ENCODE assay signal across 8 cellular contexts in the genomic region with DNA sequence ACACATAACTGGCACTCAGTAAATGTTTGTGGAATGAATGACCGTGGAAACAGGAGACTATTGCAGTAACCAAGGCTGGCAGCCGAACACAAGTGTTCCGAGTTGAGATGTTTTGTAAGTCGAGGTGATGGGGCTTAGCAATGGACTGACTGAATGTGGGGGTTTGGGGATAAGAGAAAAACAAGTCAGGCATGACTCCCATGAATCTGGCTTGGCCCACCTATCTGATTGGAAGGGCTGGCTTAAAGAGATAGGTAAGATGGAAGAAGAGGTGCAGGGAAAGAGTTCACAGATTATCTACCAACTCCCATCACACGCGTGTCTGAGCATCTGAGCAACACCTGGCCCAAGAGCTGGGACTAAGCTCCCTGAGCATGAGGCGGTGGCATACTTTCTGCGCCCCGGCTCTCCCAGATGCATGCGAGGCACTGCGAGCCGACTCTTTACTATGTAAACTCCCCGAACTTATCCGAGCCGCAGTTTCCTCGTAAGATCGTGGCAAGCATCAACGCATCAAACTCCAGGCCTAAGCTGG. TPM values are rescaled to one million over a fixed set of nuclear protein-coding genes. Genes with fewer than 3 reads are reported as not detected.
A peak's percentile ranks its signal among the peaks of the same experiment; 100 is the strongest.
DNase-seq lines count a peak whose midpoint lies in the region; ATAC-seq, FAIRE-seq and TF ChIP-seq lines count a peak whose summit lies in the region.

No MANE protein-coding gene starts in this region.

- H3K36me3 Mint-ChIP-seq in mesothelial cell of epicardium, result no peaks in the 10 kb centered on the region

- no peak for FAIRE-seq in A549 (lab: Jason Lieb, UNC)

- peak overlapping the region; percentile 85 for H3K4me2 ChIP-seq in A549

- DNase-seq in A549 (ENCODE audit: low read depth in 1 of 2, low spot score in 1 of 2), result no peak
- no peak for DNase-seq in brain microvascular endothelial cell
- DNase-seq in mesothelial cell of epicardium (ENCODE audit: low spot score in 2 of 2, unreplicated experiment in 2 of 2), result no peak
- DNase-seq in islet precursor cell, result no peak
- no peak for DNase-seq in EL
- DNase-seq in NCI-H1105 treated with DMSO at 0.1 percent for 48 hours (lab: John Stamatoyannopoulos, UW), result no peak

- no peaks in the 10 kb centered on the region for H3K9me3 ChIP-seq in A549

- POLR2A ChIA-PET in A549 (lab: Yijun Ruan, JAX), result interaction anchor here (0.8 to 2.1 kb wide), 11 partner anchors 10 to 442 kb away, joined by 3 to 65 read pairs (median 3); partner anchors contain the start of genes POLDIP2 and TMEM97

- TF ChIP-seq POLR2A in A549 (IDR thresholded peaks at IDR 0.05; ENCODE audit: low read length), result no peak

- peak; percentile 0 to 4; a peak in 3 of 6 replicates for ATAC-seq in A549
- ATAC-seq in HG03135 (IDR thresholded peaks at IDR 0.05; ENCODE audit: unreplicated experiment), result peak; percentile 10
- no peak for ATAC-seq in GM19463 (IDR thresholded peaks at IDR 0.05; ENCODE audit: unreplicated experiment)

- peak overlapping the region; percentile 80 to 86 for H3K27ac ChIP-seq in A549
- peak overlapping the region; percentile 95 for H3K27ac ChIP-seq in brain microvascular endothelial cell

- H3K9me3 Mint-ChIP-seq in mesothelial cell of epicardium, result no peaks in the 10 kb centered on the region

- H3K27me3 Mint-ChIP-seq in mesothelial cell of epicardium (ENCODE audit: low read depth), result no peaks in the 10 kb centered on the region

- CTCF ChIA-PET in A549 (lab: Yijun Ruan, JAX), result interaction anchor here (1.1 to 7.0 kb wide), 9 partner anchors 9 to 109 kb away, joined by 4 to 41 read pairs (median 8); partner anchors contain the start of genes POLDIP2 and TMEM97

- TF ChIP-seq RAD21 in A549 (conservative IDR thresholded peaks at IDR 0.05 in 1 of 2, IDR thresholded peaks at IDR 0.05 in 1 of 2), result no peak

- in situ Hi-C loops in brain microvascular endothelial cell (cut with HindIII; ENCODE audit: low pct_ligation_motif_present, low sequenced_read_pairs), result no loop called here

- peak overlapping the region; percentile 86 for H3K4me3 ChIP-seq in A549
- peak overlapping the region; percentile 91 for H3K4me3 ChIP-seq in brain microvascular endothelial cell (ENCODE audit: low read depth, low read length)

- peak overlapping the region; percentile 100 for H3K27ac Mint-ChIP-seq in mesothelial cell of epicardium

- no peaks in the 10 kb centered on the region for H3K27me3 ChIP-seq in brain microvascular endothelial cell (replicated peaks)

- H3K4me1 Mint-ChIP-seq in mesothelial cell of epicardium, result peaks cover 31% of the 10 kb centered on the region

- H3K4me3 Mint-ChIP-seq in mesothelial cell of epicardium, result peak overlapping the region; percentile 99

- peaks cover 31% of the 10 kb centered on the region for H3K4me1 ChIP-seq in A549

- TF ChIP-seq EP300 in A549 (IDR thresholded peaks at IDR 0.05), result no peak

- H3K36me3 ChIP-seq in brain microvascular endothelial cell (replicated peaks), result peaks cover 6% of the 10 kb centered on the region

- TF ChIP-seq CTCF in A549 (IDR thresholded peaks at IDR 0.05), result no peak
- no peak for TF ChIP-seq CTCF in brain microvascular endothelial cell (IDR thresholded peaks at IDR 0.05; ENCODE audit: low read depth, low read length, missing control alignments)
- no peak for TF ChIP-seq CTCF in mesothelial cell of epicardium (IDR thresholded peaks at IDR 0.05; ENCODE audit: unreplicated experiment)

- 9% methylated on average over 18 of the region's 18 CpGs for WGBS in A549 (ENCODE audit: missing lambda C conversion rate)

TF ChIP-seq in A549, 52 proteins besides CTCF, POLR2A, EP300 and RAD21:
- TF ChIP-seq KDM1A (IDR thresholded peaks at IDR 0.05; ENCODE audit: low read depth), result no peak
- TF ChIP-seq, protein P1, sequence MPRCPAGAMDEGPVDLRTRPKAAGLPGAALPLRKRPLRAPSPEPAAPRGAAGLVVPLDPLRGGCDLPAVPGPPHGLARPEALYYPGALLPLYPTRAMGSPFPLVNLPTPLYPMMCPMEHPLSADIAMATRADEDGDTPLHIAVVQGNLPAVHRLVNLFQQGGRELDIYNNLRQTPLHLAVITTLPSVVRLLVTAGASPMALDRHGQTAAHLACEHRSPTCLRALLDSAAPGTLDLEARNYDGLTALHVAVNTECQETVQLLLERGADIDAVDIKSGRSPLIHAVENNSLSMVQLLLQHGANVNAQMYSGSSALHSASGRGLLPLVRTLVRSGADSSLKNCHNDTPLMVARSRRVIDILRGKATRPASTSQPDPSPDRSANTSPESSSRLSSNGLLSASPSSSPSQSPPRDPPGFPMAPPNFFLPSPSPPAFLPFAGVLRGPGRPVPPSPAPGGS (IDR thresholded peaks at IDR 0.05), result 0 out of 3 replicates have a peak, but pooled peaks have one; percentile 5

RNA-seq across cellular contexts. Expression of gene IFT20, which starts 0.5 kb away (rescaled TPM):
- polyA plus RNA-seq in A549 (2011; rRNA removed), result 58.7 and 72.1 TPM in 2 replicates
- polyA plus RNA-seq in A549 (2012; cell fraction: cytosol; rRNA removed), result 49.7 and 52.2 TPM in 2 replicates
- 36.8 and 43.6 TPM in 2 replicates for polyA plus RNA-seq in A549 (2012; cell fraction: nucleus; rRNA removed)
- polyA plus RNA-seq in A549 (2017; fragmentation: RNase III; extraction: RNeasy Plus Mini Kit Qiagen cat#74134 plus additional on column Dnase treatment), result 53.8 to 57.4 TPM (median 56.8 TPM) in 3 replicates
- polyA minus RNA-seq in A549 (2011; rRNA and poly(A)+ RNA removed), result 15.0 and 17.0 TPM in 2 replicates
- total RNA-seq in mesothelial cell of epicardium, result 36.7 to 40.2 TPM (median 39.8 TPM) in 3 replicates

RNA-seq across cellular contexts. Expression of gene TNFAIP1, which starts 0.8 kb away (rescaled TPM):
- polyA plus RNA-seq in A549 (2011; rRNA removed) (66.2 and 68.3 TPM in 2 replicates), A549 (2017; fragmentation: RNase III; extraction: RNeasy Plus Mini Kit Qiagen cat#74134 plus additional on column Dnase treatment) (37.4 to 38.8 TPM (median 37.4 TPM) in 3 replicates)
- polyA plus RNA-seq in A549 (2012; cell fraction: cytosol; rRNA removed), result 56.9 and 65.0 TPM in 2 replicates
- polyA plus RNA-seq in A549 (2012; cell fraction: nucleus; rRNA removed), result 59.9 and 77.4 TPM in 2 replicates
- 110 and 120 TPM in 2 replicates for polyA minus RNA-seq in A549 (2011; rRNA and poly(A)+ RNA removed)
- 35.8 to 41.8 TPM (median 37.6 TPM) in 3 replicates for total RNA-seq in mesothelial cell of epicardium

RNA-seq across cellular contexts. Expression of gene TMEM97, which starts 15.7 kb away (rescaled TPM):
- 90.9 and 98.7 TPM in 2 replicates for polyA plus RNA-seq in A549 (2011; rRNA removed)
- 39.8 and 43.6 TPM in 2 replicates for polyA plus RNA-seq in A549 (2012; cell fraction: cytosol; rRNA removed)
- polyA plus RNA-seq in A549 (2012; cell fraction: nucleus; rRNA removed), result 18.3 and 28.7 TPM in 2 replicates
- 65.0 to 75.6 TPM (median 70.2 TPM) in 3 replicates for polyA plus RNA-seq in A549 (2017; fragmentation: RNase III; extraction: RNeasy Plus Mini Kit Qiagen cat#74134 plus additional on column Dnase treatment)
- 58.8 and 66.0 TPM in 2 replicates for polyA minus RNA-seq in A549 (2011; rRNA and poly(A)+ RNA removed)
- total RNA-seq in mesothelial cell of epicardium, result 43.0 to 45.5 TPM (median 43.3 TPM) in 3 replicates

RNA-seq across cellular contexts. Expression of gene POLDIP2, which starts 22.6 kb away (rescaled TPM):
- polyA plus RNA-seq in A549 (2011; rRNA removed), result 132 and 162 TPM in 2 replicates
- polyA plus RNA-seq in A549 (2012; cell fraction: cytosol; rRNA removed), result 145 and 182 TPM in 2 replicates
- polyA plus RNA-seq in A549 (2012; cell fraction: nucleus; rRNA removed), result 98.1 and 111 TPM in 2 replicates
- 125 to 130 TPM (median 127 TPM) in 3 replicates for polyA plus RNA-seq in A549 (2017; fragmentation: RNase III; extraction: RNeasy Plus Mini Kit Qiagen cat#74134 plus additional on column Dnase treatment)
- 148 and 169 TPM in 2 replicates for polyA minus RNA-seq in A549 (2011; rRNA and poly(A)+ RNA removed)
- total RNA-seq in mesothelial cell of epicardium, result 60.8 to 61.0 TPM (median 60.9 TPM) in 3 replicates

RNA-seq across cellular contexts. Expression of gene SEBOX, which starts 30.3 kb away (rescaled TPM):
- polyA plus RNA-seq in A549 (2011; rRNA removed) (not detected in 2 replicates), A549 (2017; fragmentation: RNase III; extraction: RNeasy Plus Mini Kit Qiagen cat#74134 plus additional on column Dnase treatment) (not detected in 3 replicates)
- polyA plus RNA-seq in A549 (2012; cell fraction: cytosol; rRNA removed), result not detected in 2 replicates
- polyA plus RNA-seq in A549 (2012; cell fraction: nucleus; rRNA removed), result not detected in 2 replicates
- not detected in 2 replicates for polyA minus RNA-seq in A549 (2011; rRNA and poly(A)+ RNA removed)
- not detected in 3 replicates for total RNA-seq in mesothelial cell of epicardium
